ENCODE assay signal across 23 cellular contexts in genomic region chr16:81442220-81442908, GRCh38. TPM values are rescaled to one million over a fixed set of nuclear protein-coding genes. Genes with fewer than 3 reads are reported as not detected.
DNase-seq lines count a peak whose midpoint lies in the region; FAIRE-seq and TF ChIP-seq lines count a peak whose summit lies in the region.
"Had no signal": no experiment of that assay in that cellular context is flagged by ENCODE, and none has a peak within 500 bp of the region (broad histone marks: within the 10 kb centered on the region; RNA-seq: fewer than 3 reads in every experiment).

No MANE protein-coding gene starts in this region.

- DNase-seq in NK-92 treated with Interleukin-12 subunit alpha and Interleukin-12 subunit beta, amount 100 ng/mL, for 24 hours (lab: John Stamatoyannopoulos, UW): peak; percentile 42
- DNase-seq in NK-92 (lab: John Stamatoyannopoulos, UW; ENCODE audit: unreplicated experiment) (no peak), HTR-8/SVneo (ENCODE audit: insufficient read length, low spot score) (no peak), H1 (ENCODE audit: low read depth in 1 of 2, low spot score in 2 of 2) (no peak), osteoblast (ENCODE audit: insufficient read length, low spot score, missing footprints) (peak; percentile 44), RPMI8226 (no peak), NCI-H1930 (lab: John Stamatoyannopoulos, UW) (no peak), ACHN (no peak)
- DNase-seq: 8988T; activated CD4-positive, alpha-beta T cell treated with anti-CD3 and anti-CD28 coated beads, Interleukin-2, amount 50 U/mL, for 4 hours; activated T-cell treated with anti-CD3 and anti-CD28 coated beads, Interleukin-2, amount 50 U/mL, for 4 hours; body of pancreas; colonic mucosa; HFFc6; lower lobe of right lung; NCI-H2081 treated with DMSO at 0.1 percent for 48 hours; NCI-H526; stimulated activated CD4-positive, alpha-beta T cell treated with anti-CD3 and anti-CD28 coated beads, Interleukin-2, amount 100 ng/mL, for 48 hours had no signal

- no peak overlapping the region for H3K4ac ChIP-seq in H1 (replicated peaks; ENCODE audit: insufficient read length, low read depth, low read length)

- H3K27me3 ChIP-seq in H1 (replicated peaks in 1 of 4; ENCODE audit: control insufficient read depth in 3 of 4, extremely low read depth in 1 of 4, insufficient read depth in 3 of 4, low read length in 3 of 4) (peaks cover 0 to 3% (median 1%) of the 10 kb centered on the region in 4 experiments; a peak in 3 of 7 replicates), osteoblast (ENCODE audit: insufficient read depth, low read length) (peaks cover 36% of the 10 kb centered on the region)
- H3K27me3 ChIP-seq: BLaER1 treated with 17β-estradiol and CSF1 and Interleukin-3, amounts not matched to agents 10 nM and 100 nM; body of pancreas; colonic mucosa had no signal

- H3K23me2 ChIP-seq in H1 (ENCODE audit: low read depth, low read length): peaks cover 13% of the 10 kb centered on the region; the same call in 1 of the 2 replicates

- H3K4me1 ChIP-seq in H1 (replicated peaks in 1 of 4; ENCODE audit: control insufficient read depth in 3 of 4, insufficient read depth in 4 of 4, low read length in 3 of 4) (peaks cover 0 to 18% (median 6%) of the 10 kb centered on the region in 4 experiments; a peak in 6 of 7 replicates), osteoblast (ENCODE audit: insufficient read depth, low read length) (peaks cover 14% of the 10 kb centered on the region)
- H3K4me1 ChIP-seq: colonic mucosa had no signal

- FAIRE-seq in HTR-8/SVneo (lab: Jason Lieb, UNC): peak; percentile 48
- FAIRE-seq in H1 (lab: Jason Lieb, UNC): no peak
- FAIRE-seq: islet of Langerhans, K562 had no signal

- no peak overlapping the region for H2BK120ac ChIP-seq in H1 (replicated peaks; ENCODE audit: low read depth, low read length)

- 90% methylated on average over 6 of the region's 6 CpGs; no CpG with 5 or more reads in 1 of the 2 experiments for WGBS in H1 (ENCODE audit: extremely low coverage in 1 of 2, insufficient coverage in 1 of 2, insufficient read length in 1 of 2, insufficient replicate concordance in 2 of 2, low coverage in 1 of 2, low lambda C conversion rate in 2 of 2, missing lambda C conversion rate in 1 of 2), 2 experiments

- no peak overlapping the region for H3K9ac ChIP-seq in H1 (replicated peaks in 1 of 4; ENCODE audit: extremely low read depth in 1 of 4, low read depth in 3 of 4, low read length in 3 of 4)
- H3K9ac ChIP-seq: BLaER1 treated with 17β-estradiol and CSF1 and Interleukin-3, amounts not matched to agents 10 nM and 100 nM had no signal

- H3K79me2 ChIP-seq in H1 (ENCODE audit: control insufficient read depth in 1 of 2, insufficient read depth in 2 of 2, low read length in 2 of 2) (peaks cover 11 to 22% of the 10 kb centered on the region in 2 experiments), osteoblast (ENCODE audit: insufficient read depth, low read length) (peaks cover 23% of the 10 kb centered on the region)

- H3K56ac ChIP-seq in H1 (replicated peaks; ENCODE audit: insufficient read length, low read depth, low read length): no peak overlapping the region

- H3K4me3 ChIP-seq in H1 (ENCODE audit: extremely low read depth in 1 of 4, insufficient read depth in 2 of 4, low read depth in 3 of 4, low read length in 4 of 4): no peak overlapping the region
- no peak overlapping the region for H3K4me3 ChIP-seq in osteoblast (ENCODE audit: insufficient read depth, low read length)
- H3K4me3 ChIP-seq: BLaER1 treated with 17β-estradiol and CSF1 and Interleukin-3, amounts not matched to agents 10 nM and 100 nM; body of pancreas; colonic mucosa; K562; lower lobe of right lung; skin epidermis had no signal

- H3K79me1 ChIP-seq in H1 (ENCODE audit: low read depth, low read length): peaks cover under 1% of the 10 kb centered on the region

- H3K27ac ChIP-seq in H1 (ENCODE audit: low read depth, low read length) (no peak overlapping the region), osteoblast (ENCODE audit: low read depth, low read length) (no peak overlapping the region)
- H3K27ac ChIP-seq: BLaER1 treated with 17β-estradiol and CSF1 and Interleukin-3, amounts not matched to agents 10 nM and 100 nM; colonic mucosa; HL-60; lower lobe of right lung had no signal

- H4K5ac ChIP-seq in H1 (ENCODE audit: insufficient read length, low read depth, low read length): no peak overlapping the region

- no peak overlapping the region for H4K91ac ChIP-seq in H1 (replicated peaks; ENCODE audit: insufficient read length, low read length)

- H4K20me1 ChIP-seq in H1 (replicated peaks in 1 of 2; ENCODE audit: control insufficient read depth in 1 of 2, insufficient read depth in 2 of 2, low read length in 2 of 2) (peaks cover 3 to 6% of the 10 kb centered on the region in 2 experiments), osteoblast (ENCODE audit: insufficient read depth, low read length) (peaks cover 12% of the 10 kb centered on the region)

- no peak overlapping the region for H4K8ac ChIP-seq in H1 (ENCODE audit: extremely low read depth, insufficient read depth, low read length)

- H3K4me2 ChIP-seq in H1 (ENCODE audit: insufficient read depth in 1 of 2, low read depth in 2 of 2, low read length in 2 of 2) (no peak overlapping the region), osteoblast (ENCODE audit: insufficient read depth, low read length) (no peak overlapping the region)

- H3K14ac ChIP-seq in H1 (ENCODE audit: insufficient read length): no peak overlapping the region

- in situ Hi-C loops in ACHN (cut with HindIII; ENCODE audit: low pct_ligation_motif_present, low pct_unique_long_range_greater_than_20kb, low sequenced_read_pairs): no loop called here

- TF ChIP-seq EP300 in H1 (IDR thresholded peaks at IDR 0.05; ENCODE audit: borderline replicate concordance in 1 of 2, low read depth in 2 of 2, low read length in 2 of 2): no peak

- H3K36me3 ChIP-seq in H1 (ENCODE audit: control insufficient read depth in 2 of 4, insufficient read depth in 4 of 4, low read length in 3 of 4): no peaks in the 10 kb centered on the region
- no peaks in the 10 kb centered on the region for H3K36me3 ChIP-seq in osteoblast (ENCODE audit: insufficient read depth, low read length)
- H3K36me3 ChIP-seq: colonic mucosa, lower lobe of right lung had no signal

- no peak overlapping the region for H3K23ac ChIP-seq in H1 (ENCODE audit: insufficient read length)

- CTCF ChIA-PET in H1 (lab: Charles Lee; ENCODE audit: partially characterized antibody): interaction anchor here (0.7 to 1.7 kb wide), 7 partner anchors 13 to 75 kb away, joined by 3 to 7 read pairs (median 4); no protein-coding TSS in a partner anchor

- H2BK5ac ChIP-seq in H1 (ENCODE audit: low read depth, low read length): no peak overlapping the region

- no peak overlapping the region for H3K18ac ChIP-seq in H1 (ENCODE audit: extremely low read depth, low read length)

- H2BK15ac ChIP-seq in H1 (ENCODE audit: low read length): 0 out of 2 replicates have a peak overlapping the region, but pooled peaks have one; percentile 6

- H2BK20ac ChIP-seq in H1 (ENCODE audit: low read length): no peak overlapping the region

- no peak for TF ChIP-seq POLR2A in H1 (IDR thresholded peaks at IDR 0.05; ENCODE audit: control extremely low read depth in 1 of 2, low read depth in 2 of 2, low read length in 2 of 2)

- no peak for TF ChIP-seq RAD21 in H1 (IDR thresholded peaks at IDR 0.05 in 1 of 2, conservative IDR thresholded peaks at IDR 0.05 in 1 of 2; ENCODE audit: low read depth in 2 of 2, low read length in 2 of 2)

- H2AFZ ChIP-seq in H1 (ENCODE audit: low read length) (no peak overlapping the region), osteoblast (ENCODE audit: low read length) (no peak overlapping the region)

- POLR2A ChIA-PET in H1 (lab: Charles Lee; ENCODE audit: partially characterized antibody): no interaction called here

- H2BK12ac ChIP-seq in H1 (ENCODE audit: low read depth, low read length): no peak overlapping the region

- H3K9me3 ChIP-seq in H1 (ENCODE audit: insufficient read depth in 2 of 2, low read depth in 1 of 2, low read length in 1 of 2) (no peaks in the 10 kb centered on the region), osteoblast (ENCODE audit: low read depth, low read length) (no peaks in the 10 kb centered on the region)
- H3K9me3 ChIP-seq: BLaER1 treated with 17β-estradiol and CSF1 and Interleukin-3, amounts not matched to agents 10 nM and 100 nM; body of pancreas; colonic mucosa; lower lobe of right lung had no signal

- TF ChIP-seq CTCF in H1 (IDR thresholded peaks at IDR 0.05; ENCODE audit: control extremely low read depth in 1 of 3, insufficient read depth in 1 of 3, low read depth in 1 of 3, low read length in 3 of 3) (no peak), osteoblast (IDR thresholded peaks at IDR 0.05; ENCODE audit: extremely low read depth, low read depth, low read length) (no peak)

- no peak overlapping the region for H2AK5ac ChIP-seq in H1 (ENCODE audit: low read depth, low read length)

TF ChIP-seq in H1, 55 proteins besides CTCF, POLR2A, EP300 and RAD21 (continues in another document):
- no peak for TF ChIP-seq BCL11A (IDR thresholded peaks at IDR 0.05; ENCODE audit: low read depth in 2 of 2, low read length in 2 of 2)
- no peak for TF ChIP-seq BRCA1 (IDR thresholded peaks at IDR 0.05; ENCODE audit: low read depth, low read length)
- no peak for TF ChIP-seq SRF (IDR thresholded peaks at IDR 0.05; ENCODE audit: low read depth, low read length)
- TF ChIP-seq SIX5 (IDR thresholded peaks at IDR 0.05; ENCODE audit: low read depth, low read length): no peak
- no peak for TF ChIP-seq SAP30 (IDR thresholded peaks at IDR 0.05; ENCODE audit: insufficient read depth, insufficient replicate concordance, low read length)
- TF ChIP-seq JUND (IDR thresholded peaks at IDR 0.05; ENCODE audit: low read length): no peak
- no peak for TF ChIP-seq POU5F1 (IDR thresholded peaks at IDR 0.05; ENCODE audit: low read depth, low read length)
- no peak for TF ChIP-seq RNF2 (IDR thresholded peaks at IDR 0.05; ENCODE audit: borderline replicate concordance, low read depth, low read length, missing control alignments, poor library complexity, severe bottlenecking)
- TF ChIP-seq SP1 (IDR thresholded peaks at IDR 0.05; ENCODE audit: low read depth, low read length): no peak
- no peak for TF ChIP-seq FOSL1 (IDR thresholded peaks at IDR 0.05; ENCODE audit: insufficient read depth, low read depth, low read length)
- TF ChIP-seq TAF1 (IDR thresholded peaks at IDR 0.05; ENCODE audit: low read depth, low read length): no peak
- no peak for TF ChIP-seq POLR2AphosphoS5 (IDR thresholded peaks at IDR 0.05; ENCODE audit: low read depth, low read length)

RNA-seq across cellular contexts. Expression of gene CMIP, which starts 2.2 kb away (rescaled TPM):
- 53.2 and 62.0 TPM in 2 replicates for total RNA-seq in H1 (2021; fragmentation: NEBNext Ultra II Directional; extraction: Animal tissue kit (Norgen Biotek cat#: 25700))
- 7.9 and 21.2 TPM in 2 replicates for polyA plus RNA-seq in H1 (2011; rRNA removed)
- polyA plus RNA-seq in H1 (2011; cell fraction: cytosol; rRNA removed): 7.9 TPM
- polyA plus RNA-seq in H1 (2011; cell fraction: nucleus; rRNA removed): 27.3 TPM
- polyA plus RNA-seq in H1 (2012, experiment 1 of 2): 44.6 to 50.3 TPM (median 45.5 TPM) in 4 replicates
- polyA plus RNA-seq in H1 (2012, experiment 2 of 2): 28.6 TPM
- polyA plus RNA-seq in H1 (2013, experiment 1 of 2): 36.4 TPM
- 34.4 TPM for polyA plus RNA-seq in H1 (2013, experiment 2 of 2)
- polyA minus RNA-seq in H1 (2011; rRNA and poly(A)+ RNA removed): 20.8 and 26.6 TPM in 2 replicates
- polyA minus RNA-seq in H1 (2011; cell fraction: cytosol; rRNA and poly(A)+ RNA removed): 35.2 TPM
- 37.7 TPM for polyA minus RNA-seq in H1 (2011; cell fraction: nucleus; rRNA and poly(A)+ RNA removed)
- 6.2 and 8.3 TPM in 2 replicates for total RNA-seq in osteoblast

Comparison
In these comparisons a context has a peak if more than half of its experiments do, and no peak if none do; other contexts are left out.
1. DNase-seq: peak in NK-92 treated with Interleukin-12 subunit alpha and Interleukin-12 subunit beta, amount 100 ng/mL, for 24 hours (single experiment) and osteoblast (single experiment); none in NK-92 (single experiment), HTR-8/SVneo (single experiment), H1 (0 of 2), RPMI8226 (single experiment), NCI-H1930 (0 of 2) and ACHN (single experiment).